ENCODE assay signal across 1 cellular context in genomic region chr19:52943134-52943883, GRCh38.
TF ChIP-seq lines count a peak whose summit lies in the region.

No MANE protein-coding gene starts in this region.

TF ChIP-seq in HepG2, 621 proteins besides CTCF, POLR2A, EP300 and RAD21:
- TF ChIP-seq NFAT5 (CRISPR knock-in tag; IDR thresholded peaks at IDR 0.05) (no peak), HMGXB3 (CRISPR knock-in tag; IDR thresholded peaks at IDR 0.05; ENCODE audit: borderline replicate concordance) (no peak), ZNF430 (CRISPR knock-in tag; IDR thresholded peaks at IDR 0.05) (0 out of 2 replicates have a peak, but pooled peaks have one; percentile 2), ZNF549 (CRISPR knock-in tag; IDR thresholded peaks at IDR 0.05) (no peak), ZBTB38 (CRISPR knock-in tag; IDR thresholded peaks at IDR 0.05) (peak; percentile 55; the same call in 1 of the 2 replicates)
- TF ChIP-seq, protein P1, sequence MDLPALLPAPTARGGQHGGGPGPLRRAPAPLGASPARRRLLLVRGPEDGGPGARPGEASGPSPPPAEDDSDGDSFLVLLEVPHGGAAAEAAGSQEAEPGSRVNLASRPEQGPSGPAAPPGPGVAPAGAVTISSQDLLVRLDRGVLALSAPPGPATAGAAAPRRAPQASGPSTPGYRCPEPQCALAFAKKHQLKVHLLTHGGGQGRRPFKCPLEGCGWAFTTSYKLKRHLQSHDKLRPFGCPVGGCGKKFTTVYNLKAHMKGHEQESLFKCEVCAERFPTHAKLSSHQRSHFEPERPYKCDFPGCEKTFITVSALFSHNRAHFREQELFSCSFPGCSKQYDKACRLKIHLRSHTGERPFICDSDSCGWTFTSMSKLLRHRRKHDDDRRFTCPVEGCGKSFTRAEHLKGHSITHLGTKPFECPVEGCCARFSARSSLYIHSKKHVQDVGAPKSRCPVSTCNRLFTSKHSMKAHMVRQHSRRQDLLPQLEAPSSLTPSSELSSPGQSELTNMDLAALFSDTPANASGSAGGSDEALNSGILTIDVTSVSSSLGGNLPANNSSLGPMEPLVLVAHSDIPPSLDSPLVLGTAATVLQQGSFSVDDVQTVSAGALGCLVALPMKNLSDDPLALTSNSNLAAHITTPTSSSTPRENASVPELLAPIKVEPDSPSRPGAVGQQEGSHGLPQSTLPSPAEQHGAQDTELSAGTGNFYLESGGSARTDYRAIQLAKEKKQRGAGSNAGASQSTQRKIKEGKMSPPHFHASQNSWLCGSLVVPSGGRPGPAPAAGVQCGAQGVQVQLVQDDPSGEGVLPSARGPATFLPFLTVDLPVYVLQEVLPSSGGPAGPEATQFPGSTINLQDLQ (CRISPR knock-in tag; IDR thresholded peaks at IDR 0.05): no peak
